13 cellular contexts compared by ENCODE assay signal in the genomic region with DNA sequence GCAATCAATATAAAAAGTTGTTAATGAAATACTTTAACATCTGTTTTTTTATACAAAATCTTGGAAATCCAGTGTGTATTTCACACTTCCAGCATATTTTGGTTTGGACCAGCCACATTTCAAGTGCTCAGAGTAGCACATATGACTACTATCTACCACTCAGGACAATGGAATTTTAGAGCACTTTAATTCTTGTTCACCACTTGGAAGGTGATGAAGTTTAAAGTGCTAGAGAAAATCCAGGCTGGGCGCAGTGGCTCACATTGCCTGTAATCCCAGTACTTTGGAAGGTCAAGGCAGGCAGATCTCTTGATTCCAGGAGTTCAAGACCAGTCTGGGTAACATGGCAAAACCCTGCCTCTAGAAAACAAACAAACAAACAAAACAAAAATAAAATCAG. TPM values are rescaled to one million over a fixed set of nuclear protein-coding genes. Genes with fewer than 3 reads are reported as not detected.
A peak's percentile ranks its signal among the peaks of the same experiment; 100 is the strongest.
DNase-seq lines count a peak whose midpoint lies in the region; ATAC-seq and TF ChIP-seq lines count a peak whose summit lies in the region.
"Had no signal": no experiment of that assay in that cellular context is flagged by ENCODE, and none has a peak within 500 bp of the region (broad histone marks: within the 10 kb centered on the region; RNA-seq: fewer than 3 reads in every experiment).

No MANE protein-coding gene starts in this region.

- in situ Hi-C loops in IMR-90 (cut with MboI; ENCODE audit: low sequenced_read_pairs) = loop anchor here (25.0 kb wide), 1 partner anchor 1971 kb away; the partner anchor contains the start of gene TFAP2A

- H3K79me1 ChIP-seq in IMR-90 (ENCODE audit: low read depth in 1 of 2, low read length in 2 of 2) = no peaks in the 10 kb centered on the region

- peak in 1 of 5 donors; percentile 42 for DNase-seq in heart left ventricle
- no peak for DNase-seq in cardiac septum (ENCODE audit: low spot score)
- DNase-seq in IMR-90 = no peak
- DNase-seq in heart right ventricle = peak in 1 of 2 donors; percentile 7
- DNase-seq in NCI-H2081 treated with DMSO at 0.1 percent for 48 hours (lab: John Stamatoyannopoulos, UW) = no peak
- DNase-seq in sigmoid colon = no peak
- no peak for DNase-seq in NCI-H524 treated with DMSO at 0.1 percent for 48 hours (lab: John Stamatoyannopoulos, UW)
- DNase-seq: CD8-positive, alpha-beta T cell; COR-L47; DMS53; H7 had no signal

- no peak overlapping the region for H4K8ac ChIP-seq in IMR-90 (ENCODE audit: low read depth in 2 of 2, low read length in 2 of 2)

- H4K20me1 ChIP-seq in IMR-90 (ENCODE audit: insufficient read depth, low read length) = no peaks in the 10 kb centered on the region

- no TSS peak for BruUV-seq in IMR-90 (replicated peaks; lab: Mats Ljungman, UMichigan)

- H2AK5ac ChIP-seq in IMR-90 (ENCODE audit: low read depth, low read length) = no peak overlapping the region

- ATAC-seq in heart left ventricle (peak; percentile 56 to 75 (median 62)), IMR-90 (ENCODE audit: low read depth) (no peak), heart right ventricle (peak in 6 of 8 donors; percentile 25 to 88 (median 75))
- ATAC-seq: CD8-positive, alpha-beta T cell; GM12878; GM23338 had no signal

- no peak overlapping the region for H2BK15ac ChIP-seq in IMR-90 (ENCODE audit: low read depth, low read length)

- H3K4ac ChIP-seq in IMR-90 (ENCODE audit: low read depth, low read length) = no peak overlapping the region

- no peak overlapping the region for H3K27ac ChIP-seq in heart left ventricle
- no peak overlapping the region for H3K27ac ChIP-seq in IMR-90 (ENCODE audit: insufficient read depth, low read length)
- H3K27ac ChIP-seq in heart right ventricle = no peak overlapping the region
- no peak overlapping the region for H3K27ac ChIP-seq in sigmoid colon

- no peak overlapping the region for H3K14ac ChIP-seq in IMR-90 (replicated peaks; ENCODE audit: low read depth, low read length)

- H3K36me3 ChIP-seq in heart left ventricle (no peaks in the 10 kb centered on the region), IMR-90 (ENCODE audit: control insufficient read depth, insufficient read depth, low read length) (no peaks in the 10 kb centered on the region), heart right ventricle (no peaks in the 10 kb centered on the region), sigmoid colon (no peaks in the 10 kb centered on the region)

- H3K9me1 ChIP-seq in IMR-90 (ENCODE audit: insufficient read depth, low read length) = no peaks in the 10 kb centered on the region

- H3K4me3 ChIP-seq in heart left ventricle = no peak overlapping the region
- H3K4me3 ChIP-seq in IMR-90 (ENCODE audit: insufficient read depth, low read depth, low read length) = no peak overlapping the region
- H3K4me3 ChIP-seq in heart right ventricle = no peak overlapping the region
- no peak overlapping the region for H3K4me3 ChIP-seq in sigmoid colon
- H3K4me3 ChIP-seq: GM12878, GM23338 had no signal

- no peak for TF ChIP-seq RAD21 in IMR-90 (IDR thresholded peaks at IDR 0.05; ENCODE audit: low read length)

- H3K27me3 ChIP-seq in heart left ventricle (no peaks in the 10 kb centered on the region), IMR-90 (ENCODE audit: control insufficient read depth, insufficient read depth, low read length) (no peaks in the 10 kb centered on the region), heart right ventricle (no peaks in the 10 kb centered on the region), sigmoid colon (no peaks in the 10 kb centered on the region)

- CTCF ChIA-PET in IMR-90 (lab: Yijun Ruan, JAX) = no interaction called here

- H3K4me1 ChIP-seq in heart left ventricle (peaks cover 0 to 1% (median 0%) of the 10 kb centered on the region in 12 donors), IMR-90 (ENCODE audit: control insufficient read depth, insufficient read depth, low read length) (no peaks in the 10 kb centered on the region), heart right ventricle (peaks cover 0 to 2% (median 0%) of the 10 kb centered on the region in 9 donors), sigmoid colon (peaks cover 0 to under 1% (median 0%) of the 10 kb centered on the region in 4 donors)

- H2AFZ ChIP-seq in IMR-90 (replicated peaks; ENCODE audit: low read length, poor library complexity) = peak overlapping the region; percentile 33
- H2AFZ ChIP-seq: GM23338 had no signal

- no peak overlapping the region for H3K18ac ChIP-seq in IMR-90 (ENCODE audit: low read depth, low read length)

- WGBS in heart left ventricle, 4 donors = 41 to 65% (median 49%) methylated on average over 1 of the region's 1 CpG
- WGBS in IMR-90 (ENCODE audit: extremely low coverage in 2 of 2, insufficient read length in 1 of 2), 2 experiments = no CpG with 5 or more reads among the region's 1 CpG
- WGBS in heart right ventricle, 2 donors = 54 to 58% methylated on average over 1 of the region's 1 CpG
- WGBS in sigmoid colon, 2 donors = 93 to 95% methylated on average over 1 of the region's 1 CpG

- no peak for TF ChIP-seq EP300 in sigmoid colon (IDR thresholded peaks at IDR 0.05)

- no peak overlapping the region for H2BK5ac ChIP-seq in IMR-90 (ENCODE audit: low read depth, low read length, poor library complexity, severe bottlenecking)

- no peak overlapping the region for H4K5ac ChIP-seq in IMR-90 (ENCODE audit: low read depth, low read length)

- H3K23ac ChIP-seq in IMR-90 (ENCODE audit: low read depth, low read length) = no peak overlapping the region

- no peak overlapping the region for H3K4me2 ChIP-seq in IMR-90 (ENCODE audit: low read depth, low read length)
- H3K4me2 ChIP-seq: GM23338 had no signal

- H3K9me3 ChIP-seq in heart left ventricle (no peaks in the 10 kb centered on the region), IMR-90 (ENCODE audit: control insufficient read depth, insufficient read depth, low read length) (no peaks in the 10 kb centered on the region), heart right ventricle (no peaks in the 10 kb centered on the region), sigmoid colon (no peaks in the 10 kb centered on the region)

- no peak overlapping the region for H3K56ac ChIP-seq in IMR-90 (ENCODE audit: extremely low read depth, insufficient read depth, low read length)

- no peak overlapping the region for H2BK20ac ChIP-seq in IMR-90 (ENCODE audit: low read depth, low read length)

- H2AK9ac ChIP-seq in IMR-90 (replicated peaks; ENCODE audit: low read depth, low read length, poor library complexity) = no peak overlapping the region

- TF ChIP-seq CTCF in heart left ventricle (IDR thresholded peaks at IDR 0.05) (no peak), IMR-90 (conservative IDR thresholded peaks at IDR 0.05; ENCODE audit: low read depth, low read length) (no peak), heart right ventricle (IDR thresholded peaks at IDR 0.05) (no peak), sigmoid colon (IDR thresholded peaks at IDR 0.05) (no peak)

- dilution Hi-C loops in IMR-90 (cut with HindIII; ENCODE audit: low sequenced_read_pairs, unreplicated experiment) = no loop called here

- no peak for TF ChIP-seq POLR2A in heart left ventricle (IDR thresholded peaks at IDR 0.05)
- no peak for TF ChIP-seq POLR2A in IMR-90 (IDR thresholded peaks at IDR 0.05; ENCODE audit: low read depth, low read length)
- no peak for TF ChIP-seq POLR2A in sigmoid colon (IDR thresholded peaks at IDR 0.05)

- intact Hi-C loops in heart left ventricle (cut with DNase I) (no loop called here), cardiac septum (cut with DNase I) (no loop called here), IMR-90 (cut with micrococcal nuclease) (no loop called here), heart right ventricle (cut with DNase I) (no loop called here), sigmoid colon (cut with DNase I) (no loop called here)

- no peak overlapping the region for H4K91ac ChIP-seq in IMR-90 (ENCODE audit: insufficient read depth, low read depth, low read length)

- no peak overlapping the region for H2BK120ac ChIP-seq in IMR-90 (ENCODE audit: low read depth, low read length)

- H3K9ac ChIP-seq in IMR-90 (ENCODE audit: low read depth, low read length) = no peak overlapping the region

- POLR2A ChIA-PET in IMR-90 (lab: Charles Lee; ENCODE audit: unreplicated experiment) = no interaction called here

TF ChIP-seq in IMR-90, 13 proteins besides CTCF, POLR2A, EP300 and RAD21 (continues in another document):
- TF ChIP-seq RFX5 (IDR thresholded peaks at IDR 0.05; ENCODE audit: low read depth, low read length) = no peak
- TF ChIP-seq FOS (IDR thresholded peaks at IDR 0.05; ENCODE audit: low read depth, low read length) = no peak
- TF ChIP-seq MAFK (IDR thresholded peaks at IDR 0.05; ENCODE audit: low read depth, low read length) = no peak
- no peak for TF ChIP-seq MXI1 (IDR thresholded peaks at IDR 0.05; ENCODE audit: borderline replicate concordance, low read depth, low read length)
- no peak for TF ChIP-seq NFE2L2 (IDR thresholded peaks at IDR 0.05; ENCODE audit: low read depth, low read length)
- no peak for TF ChIP-seq RCOR1 (IDR thresholded peaks at IDR 0.05; ENCODE audit: insufficient replicate concordance, low read length)
- no peak for TF ChIP-seq CEBPB (IDR thresholded peaks at IDR 0.05; ENCODE audit: low read depth, low read length)
- TF ChIP-seq BHLHE40 (IDR thresholded peaks at IDR 0.05; ENCODE audit: low read depth, low read length) = no peak
- TF ChIP-seq SMC3 (IDR thresholded peaks at IDR 0.05; ENCODE audit: low read depth, low read length) = no peak
- no peak for TF ChIP-seq CHD1 (IDR thresholded peaks at IDR 0.05; ENCODE audit: low read depth, low read length)
- TF ChIP-seq ELK1 (IDR thresholded peaks at IDR 0.05; ENCODE audit: borderline replicate concordance, low read depth, low read length) = no peak

RNA-seq across cellular contexts. Expression of gene SLC35B3, which starts 6.1 kb away (rescaled TPM):
- total RNA-seq in heart left ventricle = 1 to 10 TPM; 3.7 to 9.8 (median 6.5) TPM
- polyA plus RNA-seq in heart left ventricle = 1 to 10 TPM; 7.5 to 7.8 TPM
- total RNA-seq in cardiac septum = 6.6 TPM
- 19.0 and 33.9 TPM in 2 replicates for total RNA-seq in IMR-90 (2012; rRNA removed)
- polyA plus RNA-seq in IMR-90 (2012; rRNA removed) = 15.9 and 21.1 TPM in 2 replicates
- polyA plus RNA-seq in IMR-90 (2012; cell fraction: cytosol; rRNA removed) = 3.6 and 4.1 TPM in 2 replicates
- polyA plus RNA-seq in IMR-90 (2012; cell fraction: nucleus; rRNA removed; ENCODE audit: low replicate concordance) = 2.4 and 20.8 TPM in 2 replicates
- total RNA-seq in heart right ventricle = 1 to 10 TPM; 4.5 to 8.6 (median 5.7) TPM
- polyA plus RNA-seq in heart right ventricle = 10 to 100 TPM in 1 of 2 donors, 1 to 10 TPM in 1; 6.4 to 19.9 TPM
- 10 to 100 TPM; 11.9 to 16.6 (median 12.5) TPM for total RNA-seq in sigmoid colon
- 10 to 100 TPM; 23.0 to 29.4 (median 28.2) TPM for polyA plus RNA-seq in sigmoid colon
